Comparison of ENCODE assay signal across 2 cellular contexts in the genomic region with DNA sequence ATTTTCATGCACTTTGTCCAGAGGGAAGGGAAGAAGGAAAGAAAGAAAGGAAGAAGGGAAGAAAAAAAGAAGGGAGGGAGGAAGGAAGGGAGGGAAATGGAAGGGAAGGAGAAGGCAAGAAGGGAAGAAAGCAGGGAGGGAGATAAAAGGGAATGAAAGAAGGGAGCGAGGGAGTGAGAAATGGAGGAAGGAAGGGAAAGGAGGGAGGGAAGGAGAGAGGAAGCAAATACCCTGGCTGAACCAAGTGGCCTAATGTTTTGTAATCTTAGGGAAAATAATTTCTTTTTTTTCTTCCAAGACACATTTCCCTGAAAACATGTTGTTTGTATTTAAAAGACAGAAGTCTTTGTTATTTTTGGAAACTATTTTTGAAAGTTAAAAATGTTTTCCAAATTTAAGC.
TF ChIP-seq lines count a peak whose summit lies in the region.

No MANE protein-coding gene starts in this region.

TF ChIP-seq in HEK293, 187 proteins besides CTCF, POLR2A, EP300 and RAD21 (continued from another document):
- TF ChIP-seq, protein P1, sequence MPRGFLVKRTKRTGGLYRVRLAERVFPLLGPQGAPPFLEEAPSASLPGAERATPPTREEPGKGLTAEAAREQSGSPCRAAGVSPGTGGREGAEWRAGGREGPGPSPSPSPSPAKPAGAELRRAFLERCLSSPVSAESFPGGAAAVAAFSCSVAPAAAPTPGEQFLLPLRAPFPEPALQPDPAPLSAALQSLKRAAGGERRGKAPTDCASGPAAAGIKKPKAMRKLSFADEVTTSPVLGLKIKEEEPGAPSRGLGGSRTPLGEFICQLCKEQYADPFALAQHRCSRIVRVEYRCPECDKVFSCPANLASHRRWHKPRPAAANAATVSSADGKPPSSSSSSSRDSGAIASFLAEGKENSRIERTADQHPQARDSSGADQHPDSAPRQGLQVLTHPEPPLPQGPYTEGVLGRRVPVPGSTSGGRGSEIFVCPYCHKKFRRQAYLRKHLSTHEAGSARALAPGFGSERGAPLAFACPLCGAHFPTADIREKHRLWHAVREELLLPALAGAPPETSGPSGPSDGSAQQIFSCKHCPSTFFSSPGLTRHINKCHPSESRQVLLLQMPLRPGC (tag by site-specific recombination; IDR thresholded peaks at IDR 0.05), result no peak

TF ChIP-seq in IMR-90, 13 proteins besides CTCF, POLR2A, EP300 and RAD21:
- TF ChIP-seq, protein P2, sequence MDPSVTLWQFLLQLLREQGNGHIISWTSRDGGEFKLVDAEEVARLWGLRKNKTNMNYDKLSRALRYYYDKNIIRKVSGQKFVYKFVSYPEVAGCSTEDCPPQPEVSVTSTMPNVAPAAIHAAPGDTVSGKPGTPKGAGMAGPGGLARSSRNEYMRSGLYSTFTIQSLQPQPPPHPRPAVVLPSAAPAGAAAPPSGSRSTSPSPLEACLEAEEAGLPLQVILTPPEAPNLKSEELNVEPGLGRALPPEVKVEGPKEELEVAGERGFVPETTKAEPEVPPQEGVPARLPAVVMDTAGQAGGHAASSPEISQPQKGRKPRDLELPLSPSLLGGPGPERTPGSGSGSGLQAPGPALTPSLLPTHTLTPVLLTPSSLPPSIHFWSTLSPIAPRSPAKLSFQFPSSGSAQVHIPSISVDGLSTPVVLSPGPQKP (IDR thresholded peaks at IDR 0.05; ENCODE audit: borderline replicate concordance, low read depth, low read length), result no peak
- no peak for TF ChIP-seq FOS (IDR thresholded peaks at IDR 0.05; ENCODE audit: low read depth, low read length)
- no peak for TF ChIP-seq MXI1 (IDR thresholded peaks at IDR 0.05; ENCODE audit: borderline replicate concordance, low read depth, low read length)
- no peak for TF ChIP-seq RCOR1 (IDR thresholded peaks at IDR 0.05; ENCODE audit: insufficient replicate concordance, low read length)
- no peak for TF ChIP-seq RFX5 (IDR thresholded peaks at IDR 0.05; ENCODE audit: low read depth, low read length)
- TF ChIP-seq SMC3 (IDR thresholded peaks at IDR 0.05; ENCODE audit: low read depth, low read length), result no peak
- no peak for TF ChIP-seq MAFK (IDR thresholded peaks at IDR 0.05; ENCODE audit: low read depth, low read length)
- no peak for TF ChIP-seq MAZ (IDR thresholded peaks at IDR 0.05; ENCODE audit: borderline replicate concordance, low read depth, low read length)
- no peak for TF ChIP-seq CEBPB (IDR thresholded peaks at IDR 0.05; ENCODE audit: low read depth, low read length)
- TF ChIP-seq NFE2L2 (IDR thresholded peaks at IDR 0.05; ENCODE audit: low read depth, low read length), result no peak
- no peak for TF ChIP-seq CHD1 (IDR thresholded peaks at IDR 0.05; ENCODE audit: low read depth, low read length)
- TF ChIP-seq, protein P3, sequence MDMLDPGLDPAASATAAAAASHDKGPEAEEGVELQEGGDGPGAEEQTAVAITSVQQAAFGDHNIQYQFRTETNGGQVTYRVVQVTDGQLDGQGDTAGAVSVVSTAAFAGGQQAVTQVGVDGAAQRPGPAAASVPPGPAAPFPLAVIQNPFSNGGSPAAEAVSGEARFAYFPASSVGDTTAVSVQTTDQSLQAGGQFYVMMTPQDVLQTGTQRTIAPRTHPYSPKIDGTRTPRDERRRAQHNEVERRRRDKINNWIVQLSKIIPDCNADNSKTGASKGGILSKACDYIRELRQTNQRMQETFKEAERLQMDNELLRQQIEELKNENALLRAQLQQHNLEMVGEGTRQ (IDR thresholded peaks at IDR 0.05; ENCODE audit: low read depth, low read length), result no peak
- TF ChIP-seq BHLHE40 (IDR thresholded peaks at IDR 0.05; ENCODE audit: low read depth, low read length), result no peak
